ENCODE assay signal across 1 cellular context in genomic region chr1:30768830-30769718, GRCh38.
TF ChIP-seq lines count a peak whose summit lies in the region.

No MANE protein-coding gene starts in this region.

TF ChIP-seq in K562, 482 proteins besides CTCF, POLR2A, EP300 and RAD21 (continued from another document and continues in another):
- TF ChIP-seq ARID3A (IDR thresholded peaks at IDR 0.05; ENCODE audit: borderline replicate concordance, low read depth, low read length), result no peak
- TF ChIP-seq MLX (CRISPR knock-in tag; conservative IDR thresholded peaks at IDR 0.05), result 0 out of 4 replicates have a peak, but pooled peaks of 1 of the 2 experiments have one; percentile 36
- peak; percentile 39; the same call in 1 of the 2 replicates for TF ChIP-seq ARID2 (IDR thresholded peaks at IDR 0.05)
- TF ChIP-seq TARDBP (IDR thresholded peaks at IDR 0.05), result peak; percentile 99
- no peak for TF ChIP-seq ZSCAN32 (CRISPR knock-in tag; IDR thresholded peaks at IDR 0.05)
- peak; percentile 80 for TF ChIP-seq MEF2A (IDR thresholded peaks at IDR 0.05; ENCODE audit: control insufficient read depth, low read depth, low read length)
- TF ChIP-seq POLR2G (IDR thresholded peaks at IDR 0.05; ENCODE audit: low read depth, low read length), result peak; percentile 87
- no peak for TF ChIP-seq HMG20B (CRISPR knock-in tag; IDR thresholded peaks at IDR 0.05)
- TF ChIP-seq CBFA2T2 (conservative IDR thresholded peaks at IDR 0.05), result peak; percentile 100
- TF ChIP-seq NR2C1 (IDR thresholded peaks at IDR 0.05), result peak; percentile 87
- peak; percentile 90 for TF ChIP-seq NR2C1 (tag; IDR thresholded peaks at IDR 0.05)
- peak; percentile 30 for TF ChIP-seq POLR2B (IDR thresholded peaks at IDR 0.05; ENCODE audit: low read depth, partially characterized antibody)
- peak; percentile 86 to 95 for TF ChIP-seq TEAD1 (CRISPR knock-in tag; IDR thresholded peaks at IDR 0.05)
- TF ChIP-seq SETDB1 (IDR thresholded peaks at IDR 0.05; ENCODE audit: low read length), result no peak
- TF ChIP-seq SLC30A9 (CRISPR knock-in tag; IDR thresholded peaks at IDR 0.05), result no peak
- peak in 1 of 3 experiments; percentile 93; a peak in 2 of 6 replicates for TF ChIP-seq ZBTB11 (CRISPR knock-in tag; IDR thresholded peaks at IDR 0.05)
- TF ChIP-seq ESRRB (CRISPR knock-in tag; IDR thresholded peaks at IDR 0.05; ENCODE audit: borderline replicate concordance), result peak; percentile 24; the same call in 1 of the 2 replicates
- no peak for TF ChIP-seq ZNF785 (CRISPR knock-in tag; IDR thresholded peaks at IDR 0.05)
- TF ChIP-seq ZNF561 (CRISPR knock-in tag; conservative IDR thresholded peaks at IDR 0.05), result 0 out of 2 replicates have a peak, but pooled peaks have one; percentile 14
- peak; percentile 99 for TF ChIP-seq ZNF766 (CRISPR knock-in tag; conservative IDR thresholded peaks at IDR 0.05)
- no peak for TF ChIP-seq GTF2B (IDR thresholded peaks at IDR 0.05; ENCODE audit: extremely low read depth, insufficient read length)
- no peak for TF ChIP-seq HNRNPH1 (optimal IDR thresholded peaks at IDR 0.05; ENCODE audit: low read depth, low read length)
- TF ChIP-seq ZNF282 (CRISPR knock-in tag; IDR thresholded peaks at IDR 0.05), result no peak
- peak; percentile 77 for TF ChIP-seq ATF4 (CRISPR knock-in tag; IDR thresholded peaks at IDR 0.05)
- TF ChIP-seq ZBTB49 (CRISPR knock-in tag; IDR thresholded peaks at IDR 0.05; ENCODE audit: borderline replicate concordance), result no peak
- TF ChIP-seq RBM25 (IDR thresholded peaks at IDR 0.05; ENCODE audit: low read depth, low read length, severe bottlenecking), result no peak
- TF ChIP-seq TRIM28 (IDR thresholded peaks at IDR 0.05), result peak; percentile 95
- 0 out of 2 replicates have a peak, but pooled peaks have one; percentile 12 for TF ChIP-seq NR1H2 (CRISPR knock-in tag; IDR thresholded peaks at IDR 0.05)
- peak; percentile 93 for TF ChIP-seq SMAD3 (CRISPR knock-in tag; conservative IDR thresholded peaks at IDR 0.05)
- no peak for TF ChIP-seq HOXB6 (CRISPR knock-in tag; IDR thresholded peaks at IDR 0.05; ENCODE audit: borderline replicate concordance)
- TF ChIP-seq ZNF263 (CRISPR knock-in tag; IDR thresholded peaks at IDR 0.05; ENCODE audit: borderline replicate concordance), result peak; percentile 67; the same call in 1 of the 2 replicates
- peak; percentile 99 for TF ChIP-seq ZFX (CRISPR knock-in tag; IDR thresholded peaks at IDR 0.05)
- no peak for TF ChIP-seq ZNF512 (tag; IDR thresholded peaks at IDR 0.05)
- TF ChIP-seq ZZZ3 (IDR thresholded peaks at IDR 0.05), result no peak
- TF ChIP-seq ZKSCAN8 (CRISPR knock-in tag; IDR thresholded peaks at IDR 0.05), result peak; percentile 95
- peak; percentile 83 for TF ChIP-seq CREB5 (CRISPR knock-in tag; IDR thresholded peaks at IDR 0.05)
- no peak for TF ChIP-seq ZNF699 (CRISPR knock-in tag; IDR thresholded peaks at IDR 0.05; ENCODE audit: insufficient replicate concordance)
- TF ChIP-seq ATF1 (CRISPR knock-in tag; IDR thresholded peaks at IDR 0.05), result no peak
- TF ChIP-seq ATF1 (tag; IDR thresholded peaks at IDR 0.05), result peak; percentile 97
- no peak for TF ChIP-seq RFX1 (IDR thresholded peaks at IDR 0.05)
- 0 out of 2 replicates have a peak, but pooled peaks have one; percentile 12 for TF ChIP-seq NFXL1 (CRISPR knock-in tag; IDR thresholded peaks at IDR 0.05)
- TF ChIP-seq RBM17 (IDR thresholded peaks at IDR 0.05; ENCODE audit: borderline replicate concordance, low read depth, low read length), result no peak
- peak; percentile 79; the same call in 1 of the 2 replicates for TF ChIP-seq ZNF830 (CRISPR knock-in tag; IDR thresholded peaks at IDR 0.05)
- peak; percentile 96 for TF ChIP-seq FOXJ2 (tag; IDR thresholded peaks at IDR 0.05)
- TF ChIP-seq BCLAF1 (IDR thresholded peaks at IDR 0.05; ENCODE audit: borderline replicate concordance in 1 of 2, control insufficient read depth in 1 of 2, low read depth in 2 of 2, low read length in 1 of 2), result peak in 1 of 2 experiments; percentile 87; a peak in 2 of 4 replicates
- TF ChIP-seq TEAD4 (IDR thresholded peaks at IDR 0.05; ENCODE audit: low read length), result peak; percentile 100
- no peak for TF ChIP-seq TEAD4 (CRISPR knock-in tag; IDR thresholded peaks at IDR 0.05; ENCODE audit: borderline replicate concordance)
- TF ChIP-seq FOXO4 (CRISPR knock-in tag; IDR thresholded peaks at IDR 0.05), result peak; percentile 7; the same call in 1 of the 2 replicates
- peak; percentile 92 for TF ChIP-seq CREB1 (IDR thresholded peaks at IDR 0.05)
- TF ChIP-seq CREB1 (CRISPR knock-in tag; IDR thresholded peaks at IDR 0.05), result peak; percentile 90
- peak; percentile 93 for TF ChIP-seq BCOR (IDR thresholded peaks at IDR 0.05)
- TF ChIP-seq LCOR (CRISPR knock-in tag; IDR thresholded peaks at IDR 0.05), result peak; percentile 97
- peak; percentile 10 for TF ChIP-seq ARHGAP35 (IDR thresholded peaks at IDR 0.05; ENCODE audit: partially characterized antibody)
- peak; percentile 100 for TF ChIP-seq RNF2 (IDR thresholded peaks at IDR 0.05)
- TF ChIP-seq SRF (CRISPR knock-in tag; IDR thresholded peaks at IDR 0.05), result peak; percentile 32 to 80; a peak in 2 of 4 replicates
